Comparison of ENCODE assay signal across 26 cellular contexts in the genomic region with DNA sequence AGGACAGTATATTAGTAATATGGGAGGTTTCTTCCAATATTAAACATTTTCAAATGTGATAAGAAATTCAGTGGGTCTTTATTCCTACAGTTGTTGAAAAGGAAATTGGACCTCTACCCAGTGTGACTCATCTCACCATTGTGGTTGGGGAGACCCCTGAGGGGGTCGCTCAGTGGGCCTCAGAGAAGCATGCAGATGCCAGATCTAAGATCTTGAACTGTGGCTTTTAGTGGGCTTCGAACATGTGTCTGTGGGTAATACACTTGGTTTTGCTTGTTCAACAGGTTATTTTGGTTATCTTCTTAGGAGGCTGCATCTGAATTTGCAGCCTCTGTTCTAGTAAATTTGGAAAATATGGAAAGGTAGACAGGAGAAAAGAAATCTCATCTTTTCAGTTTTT.
"Had no signal": no experiment of that assay in that cellular context is flagged by ENCODE, and none has a peak within 500 bp of the region (broad histone marks: within the 10 kb centered on the region; RNA-seq: fewer than 3 reads in every experiment).

No MANE protein-coding gene starts in this region.

- H3K4me1 Mint-ChIP-seq: mesothelial cell of epicardium; naive B cell; nephron progenitor cell; stimulated activated naive B cell treated with anti-CD40 and anti-IgM and Interleukin-4, amounts not matched to agents 10 μg/mL and 1 μg/mL and 100 μg/mL, for 72 hours had no signal

- H3K9me3 ChIP-seq: left ventricle myocardium inferior, ovary, prostate gland, stomach, testis, thyroid gland, transverse colon, upper lobe of left lung, vagina had no signal

- H3K4me3 Mint-ChIP-seq: mesothelial cell of epicardium; naive B cell; natural killer cell; nephron progenitor cell; stimulated activated naive B cell treated with anti-CD40 and anti-IgM and Interleukin-4, amounts not matched to agents 10 μg/mL and 1 μg/mL and 100 μg/mL, for 72 hours had no signal

- H3K27ac Mint-ChIP-seq: mesothelial cell of epicardium; naive B cell; nephron progenitor cell; stimulated activated naive B cell treated with anti-CD40 and anti-IgM and Interleukin-4, amounts not matched to agents 10 μg/mL and 1 μg/mL and 100 μg/mL, for 72 hours had no signal

- H3K4me3 ChIP-seq: left ventricle myocardium inferior, lung, ovary, prostate gland, skin epidermis, stomach, testis, thyroid gland, transverse colon, upper lobe of left lung, vagina had no signal

- ATAC-seq: natural killer cell; right cardiac atrium; sciatic nerve; stimulated activated naive B cell treated with anti-CD40 and anti-IgM and Interleukin-4, amounts not matched to agents 10 μg/mL and 1 μg/mL and 100 μg/mL, for 72 hours; stimulated activated naive CD8-positive, alpha-beta T cell treated with anti-CD3 and anti-CD28 coated beads, Interleukin-15, Interleukin-2, amounts not matched to agents 100 U/mL and 50 U/mL, for 24 hours had no signal

- DNase-seq: islet precursor cell; left ventricle myocardium inferior; mesendoderm; naive B cell; natural killer cell; nephron progenitor cell; ovary; retina; right cardiac atrium; stimulated activated CD4-positive, alpha-beta T cell treated with anti-CD3 and anti-CD28 coated beads, Interleukin-12 subunit alpha, Interleukin-12 subunit beta, amount 100 ng/mL, for 4 hours; stimulated activated CD4-positive, alpha-beta T cell treated with anti-CD3 and anti-CD28 coated beads, Interleukin-15, amount 100 ng/mL, for 24 hours; stimulated activated CD4-positive, alpha-beta T cell treated with anti-CD3 and anti-CD28 coated beads, Interleukin-2, amount 100 ng/mL, for 24 hours; stimulated activated CD4-positive, alpha-beta T cell treated with anti-CD3 and anti-CD28 coated beads, Interleukin-4, amount 100 ng/mL, for 1 hour; stimulated activated naive B cell treated with anti-CD40 and anti-IgM and Interleukin-4, amounts not matched to agents 10 μg/mL and 1 μg/mL and 100 μg/mL, for 72 hours; stimulated activated naive CD8-positive, alpha-beta T cell treated with anti-CD3 and anti-CD28 coated beads, Interleukin-15, Interleukin-2, amounts not matched to agents 100 U/mL and 50 U/mL, for 24 hours; stomach; testis; thyroid gland; transverse colon; upper lobe of left lung had no signal

- H3K36me3 ChIP-seq: ovary, prostate gland, thyroid gland, transverse colon, vagina had no signal

- H3K27ac ChIP-seq: left ventricle myocardium inferior, ovary, prostate gland, skin epidermis, stomach, testis, thyroid gland, transverse colon, upper lobe of left lung, vagina had no signal

- H3K9me3 Mint-ChIP-seq: mesothelial cell of epicardium; naive B cell; natural killer cell; stimulated activated naive B cell treated with anti-CD40 and anti-IgM and Interleukin-4, amounts not matched to agents 10 μg/mL and 1 μg/mL and 100 μg/mL, for 72 hours had no signal

- H3K36me3 Mint-ChIP-seq: natural killer cell had no signal

- H3K4me1 ChIP-seq: left ventricle myocardium inferior, prostate gland, stomach, testis, transverse colon, vagina had no signal

- H3K27me3 ChIP-seq: ovary, stomach, testis, thyroid gland, transverse colon, upper lobe of left lung, vagina had no signal

- H3K27me3 Mint-ChIP-seq: naive B cell; stimulated activated naive B cell treated with anti-CD40 and anti-IgM and Interleukin-4, amounts not matched to agents 10 μg/mL and 1 μg/mL and 100 μg/mL, for 72 hours had no signal
